ENCODE assay signal across 1 cellular context in the genomic region with DNA sequence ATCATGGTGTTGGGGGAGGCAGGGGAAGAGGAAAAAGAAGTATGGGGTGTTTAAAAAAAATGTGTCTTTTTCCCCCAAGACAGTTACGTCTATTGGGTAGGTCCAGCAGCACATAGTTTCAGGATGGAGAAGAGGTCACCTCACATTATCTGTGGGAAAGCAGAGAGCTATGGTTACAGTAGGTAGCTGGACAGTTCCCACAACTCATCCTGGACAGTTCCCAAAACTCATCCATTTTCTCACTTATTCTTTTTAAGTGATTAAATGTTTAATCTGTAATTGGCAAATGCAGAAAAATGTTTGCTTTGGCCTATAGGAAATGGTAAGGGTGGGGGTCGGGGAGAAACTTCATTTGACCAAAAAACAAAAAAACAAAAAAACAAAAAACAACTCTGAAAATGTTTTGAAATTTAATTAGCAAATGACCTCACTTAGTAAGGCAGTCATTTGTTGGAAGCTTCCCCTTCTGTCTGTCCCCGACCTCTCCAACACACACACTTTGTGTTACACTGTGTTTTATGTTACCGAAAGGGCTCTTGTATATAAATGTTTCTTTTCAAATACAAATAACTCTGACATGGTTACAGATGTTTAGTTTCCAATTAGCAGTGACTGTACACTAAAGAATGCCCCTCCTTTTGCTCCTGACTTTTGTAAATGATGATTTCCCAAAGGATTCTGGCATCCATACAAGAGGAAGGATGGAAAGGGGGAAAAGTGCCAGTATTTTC.
A peak's percentile ranks its signal among the peaks of the same experiment; 100 is the strongest.
TF ChIP-seq lines count a peak whose summit lies in the region.

No MANE protein-coding gene starts in this region.

TF ChIP-seq in HepG2, 621 proteins besides CTCF, POLR2A, EP300 and RAD21 (continued from another document):
- TF ChIP-seq USF2 (IDR thresholded peaks at IDR 0.05; ENCODE audit: low read depth, low read length) (no peak), USF2 (CRISPR knock-in tag; IDR thresholded peaks at IDR 0.05; ENCODE audit: borderline replicate concordance) (no peak), ZNF484 (CRISPR knock-in tag; IDR thresholded peaks at IDR 0.05; ENCODE audit: borderline replicate concordance, low read depth) (no peak), IKZF4 (CRISPR knock-in tag; IDR thresholded peaks at IDR 0.05; ENCODE audit: borderline replicate concordance, low read depth, not compliant biosample characterization) (no peak), CENPX (CRISPR knock-in tag; IDR thresholded peaks at IDR 0.05) (no peak), ZNF784 (CRISPR knock-in tag; IDR thresholded peaks at IDR 0.05; ENCODE audit: borderline replicate concordance) (0 out of 2 replicates have a peak, but pooled peaks have one; percentile 26), GRHL1 (CRISPR knock-in tag; conservative IDR thresholded peaks at IDR 0.05) (no peak), MIER2 (CRISPR knock-in tag; IDR thresholded peaks at IDR 0.05) (peak; percentile 54; the same call in 1 of the 2 replicates), FIP1L1 (IDR thresholded peaks at IDR 0.05; ENCODE audit: borderline replicate concordance, insufficient read depth, low read depth, low read length) (no peak)
- TF ChIP-seq, protein P1, sequence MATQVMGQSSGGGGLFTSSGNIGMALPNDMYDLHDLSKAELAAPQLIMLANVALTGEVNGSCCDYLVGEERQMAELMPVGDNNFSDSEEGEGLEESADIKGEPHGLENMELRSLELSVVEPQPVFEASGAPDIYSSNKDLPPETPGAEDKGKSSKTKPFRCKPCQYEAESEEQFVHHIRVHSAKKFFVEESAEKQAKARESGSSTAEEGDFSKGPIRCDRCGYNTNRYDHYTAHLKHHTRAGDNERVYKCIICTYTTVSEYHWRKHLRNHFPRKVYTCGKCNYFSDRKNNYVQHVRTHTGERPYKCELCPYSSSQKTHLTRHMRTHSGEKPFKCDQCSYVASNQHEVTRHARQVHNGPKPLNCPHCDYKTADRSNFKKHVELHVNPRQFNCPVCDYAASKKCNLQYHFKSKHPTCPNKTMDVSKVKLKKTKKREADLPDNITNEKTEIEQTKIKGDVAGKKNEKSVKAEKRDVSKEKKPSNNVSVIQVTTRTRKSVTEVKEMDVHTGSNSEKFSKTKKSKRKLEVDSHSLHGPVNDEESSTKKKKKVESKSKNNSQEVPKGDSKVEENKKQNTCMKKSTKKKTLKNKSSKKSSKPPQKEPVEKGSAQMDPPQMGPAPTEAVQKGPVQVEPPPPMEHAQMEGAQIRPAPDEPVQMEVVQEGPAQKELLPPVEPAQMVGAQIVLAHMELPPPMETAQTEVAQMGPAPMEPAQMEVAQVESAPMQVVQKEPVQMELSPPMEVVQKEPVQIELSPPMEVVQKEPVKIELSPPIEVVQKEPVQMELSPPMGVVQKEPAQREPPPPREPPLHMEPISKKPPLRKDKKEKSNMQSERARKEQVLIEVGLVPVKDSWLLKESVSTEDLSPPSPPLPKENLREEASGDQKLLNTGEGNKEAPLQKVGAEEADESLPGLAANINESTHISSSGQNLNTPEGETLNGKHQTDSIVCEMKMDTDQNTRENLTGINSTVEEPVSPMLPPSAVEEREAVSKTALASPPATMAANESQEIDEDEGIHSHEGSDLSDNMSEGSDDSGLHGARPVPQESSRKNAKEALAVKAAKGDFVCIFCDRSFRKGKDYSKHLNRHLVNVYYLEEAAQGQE (IDR thresholded peaks at IDR 0.05; ENCODE audit: borderline replicate concordance in 1 of 2, low read depth in 1 of 2, low read length in 2 of 2), result peak in 1 of 2 experiments; percentile 85; a peak in 3 of 4 replicates
